In the genomic region with DNA sequence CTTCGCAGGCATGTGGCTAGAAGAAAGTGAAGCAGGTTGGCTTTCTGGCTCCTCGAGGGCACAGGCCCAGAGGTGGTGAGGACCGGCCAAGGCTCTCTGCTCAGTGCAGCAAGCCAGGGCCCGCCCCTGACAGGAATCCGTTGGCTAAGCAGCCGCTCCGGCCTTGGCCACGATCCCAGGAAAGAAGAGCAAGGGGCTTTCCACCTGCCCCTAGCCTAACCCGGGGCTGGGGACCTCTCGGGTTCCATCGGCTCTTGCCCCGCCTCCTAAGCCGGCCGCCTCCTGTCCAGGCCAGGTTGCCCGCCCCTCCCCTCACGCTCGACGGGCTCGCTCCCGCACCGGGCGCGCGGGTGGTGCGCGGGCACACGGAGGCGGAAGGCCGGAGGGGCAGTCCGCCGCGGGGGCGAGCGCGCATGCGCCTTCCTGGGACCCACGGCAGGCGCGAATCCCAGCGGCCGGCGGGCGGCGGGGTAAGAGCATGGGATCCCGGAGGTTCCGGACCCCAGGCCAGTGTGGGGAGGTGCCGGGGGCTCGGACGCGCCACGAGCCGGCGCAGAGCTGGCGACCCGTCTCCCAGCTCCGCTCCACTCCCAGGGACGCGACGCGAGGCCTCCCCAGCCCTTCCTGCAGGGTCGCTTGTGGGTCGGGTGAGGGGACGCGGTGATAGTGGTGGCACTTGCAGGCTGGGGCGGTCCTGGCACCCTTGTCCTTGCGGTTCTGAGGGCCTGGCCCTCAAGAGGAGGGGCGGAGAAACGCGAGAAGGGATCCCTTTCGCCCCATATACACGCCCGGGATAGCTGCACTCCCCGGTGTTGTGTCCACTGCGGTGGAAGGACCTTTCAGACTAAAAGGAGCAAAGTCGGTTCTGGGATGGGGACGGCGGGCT, we compare ENCODE assay signal across 8 cellular contexts. TPM values are rescaled to one million over a fixed set of nuclear protein-coding genes. Genes with fewer than 3 reads are reported as not detected.
DNase-seq lines count a peak whose midpoint lies in the region; ATAC-seq and TF ChIP-seq lines count a peak whose summit lies in the region.

A gene (plus strand): TSS at position 410 of the 886 bp plus-strand sequence. CDS start 3,351 bp downstream, outside the sequence.

- H3K36me3 Mint-ChIP-seq in activated naive CD8-positive, alpha-beta T cell treated with anti-CD3 and anti-CD28 coated beads, Interleukin-2, amount 10 ng/mL, durations not matched to agents 7 days and 5 days: peaks cover 12% of the 10 kb centered on the region

- H3K4me2 ChIP-seq in SU-DHL-6 (ENCODE audit: low read depth, low read length, poor library complexity, severe bottlenecking): peak within 1 kb of the TSS; percentile 85

- 0 to 1% (median 1%) methylated on average over 60 to 77 of the region's 77 CpGs for WGBS in ovary, 3 donors
- WGBS in thyroid gland, 2 donors: 0 to 2% methylated on average over 4 to 13 of the region's 77 CpGs

- H3K4me1 ChIP-seq in ovary (ENCODE audit: insufficient read depth) (peaks cover 3% of the 10 kb centered on the region), thyroid gland (peaks cover 0 to 5% of the 10 kb centered on the region in 2 donors)

- H3K27ac Mint-ChIP-seq in activated naive CD8-positive, alpha-beta T cell treated with anti-CD3 and anti-CD28 coated beads, Interleukin-2, amount 10 ng/mL, durations not matched to agents 7 days and 5 days: peak within 1 kb of the TSS; percentile 85

- H3K79me2 ChIP-seq in SU-DHL-6 (ENCODE audit: insufficient read depth, low read length): peaks cover 16% of the 10 kb centered on the region

- TF ChIP-seq POLR2A in ovary (IDR thresholded peaks at IDR 0.05): peak; percentile 50
- peak in 1 of 2 donors; percentile 78 for TF ChIP-seq POLR2A in thyroid gland (IDR thresholded peaks at IDR 0.05)

- H3K27ac ChIP-seq in SU-DHL-6 (ENCODE audit: low read depth, low read length) (peak within 1 kb of the TSS; percentile 40), ovary (peak within 1 kb of the TSS; percentile 60 to 65), thyroid gland (peak within 1 kb of the TSS; percentile 31 to 80 (median 80))

- TF ChIP-seq CTCF in GM12875 (IDR thresholded peaks at IDR 0.05; ENCODE audit: borderline replicate concordance, insufficient read depth, low read depth, low read length) (no peak), SU-DHL-6 (IDR thresholded peaks at IDR 0.05; ENCODE audit: insufficient read depth, low read length, poor library complexity, severe bottlenecking) (no peak), ovary (IDR thresholded peaks at IDR 0.05) (no peak), thyroid gland (IDR thresholded peaks at IDR 0.05) (peak in 2 of 6 experiments; percentile 9 to 22)

- peak within 1 kb of the TSS; percentile 92 for H3K4me3 Mint-ChIP-seq in activated naive CD8-positive, alpha-beta T cell treated with anti-CD3 and anti-CD28 coated beads, Interleukin-2, amount 10 ng/mL, durations not matched to agents 7 days and 5 days

- H3K27me3 ChIP-seq in SU-DHL-6 (ENCODE audit: low read length) (no peaks in the 10 kb centered on the region), ovary (no peaks in the 10 kb centered on the region), thyroid gland (no peaks in the 10 kb centered on the region)

- H3K4me1 Mint-ChIP-seq in activated naive CD8-positive, alpha-beta T cell treated with anti-CD3 and anti-CD28 coated beads, Interleukin-2, amount 10 ng/mL, durations not matched to agents 7 days and 5 days: peaks cover 20% of the 10 kb centered on the region

- H3K9me3 ChIP-seq in SU-DHL-6 (ENCODE audit: insufficient read depth, low read length) (no peaks in the 10 kb centered on the region), ovary (no peaks in the 10 kb centered on the region), thyroid gland (no peaks in the 10 kb centered on the region)

- TF ChIP-seq EP300 in ovary (IDR thresholded peaks at IDR 0.05): no peak

- POLR2A ChIA-PET in activated naive CD8-positive, alpha-beta T cell treated with anti-CD3 and anti-CD28 coated beads, Interleukin-2, amount 10 ng/mL, durations not matched to agents 7 days and 5 days (lab: Charles Lee): interaction anchor here (0.8 to 1.1 kb wide), 3 partner anchors 40 to 226 kb away, joined by 3 to 4 read pairs (median 3); a partner anchor contains a TSS

- H3K4me3 ChIP-seq in GM12875 (ENCODE audit: low read depth, low read length) (peak within 1 kb of the TSS; percentile 90), SU-DHL-6 (ENCODE audit: insufficient read depth, low read length, poor library complexity, severe bottlenecking) (peak within 1 kb of the TSS; percentile 85), ovary (peak within 1 kb of the TSS; percentile 84), thyroid gland (replicated peaks in 1 of 3) (peak within 1 kb of the TSS; percentile 22 to 70 (median 64))

- intact Hi-C loops in Right ventricle myocardium inferior (cut with DNase I): no loop called here
- intact Hi-C loops in ovary (cut with DNase I): no loop called here
- intact Hi-C loops in thyroid gland (cut with DNase I): no loop called here

- H2AFZ ChIP-seq in SU-DHL-6 (ENCODE audit: low read depth, low read length, severe bottlenecking): peak within 1 kb of the TSS; percentile 98

- peak; percentile 94 for ATAC-seq in HG02759 (IDR thresholded peaks at IDR 0.05; ENCODE audit: unreplicated experiment)
- ATAC-seq in activated naive CD8-positive, alpha-beta T cell treated with anti-CD3 and anti-CD28 coated beads, Interleukin-2, amount 10 ng/mL, durations not matched to agents 7 days and 5 days (ENCODE audit: low read depth): peak; percentile 91
- ATAC-seq in Right ventricle myocardium inferior: peak; percentile 100

- H3K9ac ChIP-seq in SU-DHL-6 (ENCODE audit: low read length): peak within 1 kb of the TSS; percentile 92

- peaks cover 11% of the 10 kb centered on the region; the same call in 1 of the 2 replicates for H3F3A ChIP-seq in SU-DHL-6 (ENCODE audit: insufficient read depth)

- peaks cover 3% of the 10 kb centered on the region for H3K27me3 Mint-ChIP-seq in activated naive CD8-positive, alpha-beta T cell treated with anti-CD3 and anti-CD28 coated beads, Interleukin-2, amount 10 ng/mL, durations not matched to agents 7 days and 5 days

- H3K9me3 Mint-ChIP-seq in activated naive CD8-positive, alpha-beta T cell treated with anti-CD3 and anti-CD28 coated beads, Interleukin-2, amount 10 ng/mL, durations not matched to agents 7 days and 5 days: no peaks in the 10 kb centered on the region

- no peaks in the 10 kb centered on the region for H4K20me1 ChIP-seq in SU-DHL-6 (ENCODE audit: low read depth, low read length)

- DNase-seq in NCI-H1105 treated with DMSO at 0.1 percent for 48 hours (lab: John Stamatoyannopoulos, UW): peak; percentile 97
- peak; percentile 98 for DNase-seq in activated naive CD8-positive, alpha-beta T cell treated with anti-CD3 and anti-CD28 coated beads, Interleukin-2, amount 10 ng/mL, durations not matched to agents 7 days and 5 days
- peak; percentile 97 for DNase-seq in Right ventricle myocardium inferior (ENCODE audit: missing footprints)
- peak; percentile 90 to 98 (median 95) for DNase-seq in ovary
- peak; percentile 97 for DNase-seq in thyroid gland

- peaks cover 9% of the 10 kb centered on the region for H3K36me3 ChIP-seq in SU-DHL-6 (ENCODE audit: low read length)
- no peaks in the 10 kb centered on the region for H3K36me3 ChIP-seq in ovary
- H3K36me3 ChIP-seq in thyroid gland: peaks cover 0 to 4% of the 10 kb centered on the region in 2 donors

- H3K9me2 ChIP-seq in SU-DHL-6 (replicated peaks; ENCODE audit: insufficient read depth, low read length): no peaks in the 10 kb centered on the region

RNA-seq across cellular contexts. Expression of the gene that starts here (rescaled TPM):
- total RNA-seq in activated naive CD8-positive, alpha-beta T cell treated with anti-CD3 and anti-CD28 coated beads, Interleukin-2, amount 10 ng/mL, durations not matched to agents 7 days and 5 days: 10 to 100 TPM; 23.0 to 25.7 TPM
- total RNA-seq in Right ventricle myocardium inferior (5.2 TPM), ovary (10 to 100 TPM in 3 of 7 donors, 1 to 10 TPM in 4; 8.1 to 11.8 (median 9.1) TPM), thyroid gland (10 to 100 TPM in 3 of 4 donors, 1 to 10 TPM in 1; 9.2 to 21.5 (median 19.7) TPM)
- polyA plus RNA-seq in ovary: 10 to 100 TPM in 1 of 2 donors, 1 to 10 TPM in 1; 6.6 to 14.2 TPM

Comparison
In these comparisons a context has a peak if more than half of its experiments do, and no peak if none do; other contexts are left out.
1. Peak in every context shown above with its lines: DNase-seq, ATAC-seq, H3K4me3 ChIP-seq and H3K27ac ChIP-seq.